Comparison of ENCODE assay signal across 9 cellular contexts in the genomic region with DNA sequence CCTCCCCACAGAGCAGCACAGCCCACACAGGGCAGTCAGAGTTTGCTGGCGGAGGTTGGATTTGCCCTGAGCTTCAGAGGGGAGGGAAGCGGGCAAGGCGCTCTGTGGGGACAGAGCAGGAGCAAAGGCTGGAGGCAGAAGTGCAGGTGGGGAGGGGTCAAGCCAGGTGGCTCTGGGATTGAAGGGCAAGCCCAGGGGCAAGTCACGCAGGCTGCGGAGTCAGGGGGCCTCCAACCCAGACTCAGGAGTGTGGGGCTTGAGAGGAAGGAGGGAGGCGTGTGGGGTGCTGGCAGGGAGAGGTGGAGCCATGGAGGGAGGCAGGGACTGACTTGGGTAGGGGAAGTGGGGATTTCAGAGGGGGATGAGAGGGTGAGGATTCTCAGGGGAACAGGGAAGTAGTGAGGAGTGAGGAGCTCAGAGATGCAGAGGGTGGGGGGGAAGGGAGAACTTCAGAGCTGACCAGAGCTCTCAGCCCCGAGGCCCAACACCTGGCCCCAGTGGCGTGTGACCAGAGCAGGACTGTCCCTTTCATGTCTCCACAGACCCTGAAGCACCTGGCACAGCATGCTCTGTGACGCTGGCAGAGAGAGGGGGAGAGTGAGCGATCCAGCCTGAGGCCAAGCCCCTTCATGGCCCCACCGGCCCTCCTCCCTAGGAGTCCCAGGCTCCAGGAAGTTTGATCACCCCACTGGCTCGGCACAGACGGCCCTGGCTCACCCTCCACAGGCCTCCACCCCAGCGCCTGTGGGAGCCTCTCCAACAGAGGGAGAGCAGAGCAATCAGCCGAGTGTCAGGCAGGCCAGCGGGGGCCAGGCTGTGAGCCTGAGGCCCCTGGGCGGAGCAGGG. TPM values are rescaled to one million over a fixed set of nuclear protein-coding genes. Genes with fewer than 3 reads are reported as not detected.
A peak's percentile ranks its signal among the peaks of the same experiment; 100 is the strongest.
DNase-seq lines count a peak whose midpoint lies in the region; ATAC-seq, FAIRE-seq and TF ChIP-seq lines count a peak whose summit lies in the region.
"Had no signal": no experiment of that assay in that cellular context is flagged by ENCODE, and none has a peak within 500 bp of the region (broad histone marks: within the 10 kb centered on the region; RNA-seq: fewer than 3 reads in every experiment).

No MANE protein-coding gene starts in this region.

- H3K36me3 ChIP-seq in lower lobe of right lung (peaks cover 3% of the 10 kb centered on the region), tibial artery (peaks cover 0 to 3% (median 0%) of the 10 kb centered on the region in 3 donors)

- ATAC-seq in stimulated activated naive CD8-positive, alpha-beta T cell treated with anti-CD3 and anti-CD28 coated beads, Interleukin-15, Interleukin-2, amounts not matched to agents 100 U/mL and 50 U/mL, for 24 hours = no peak
- peak; percentile 41 to 53 for ATAC-seq in lower lobe of right lung

- FAIRE-seq in urothelium cell line (lab: Jason Lieb, UNC) = no peak

- DNase-seq in stimulated activated naive CD8-positive, alpha-beta T cell treated with anti-CD3 and anti-CD28 coated beads, Interleukin-15, Interleukin-2, amounts not matched to agents 100 U/mL and 50 U/mL, for 24 hours = no peak
- no peak for DNase-seq in activated naive CD8-positive, alpha-beta T cell treated with anti-CD3 and anti-CD28 coated beads for 36 hours
- no peak for DNase-seq in lower lobe of right lung
- no peak for DNase-seq in urothelium cell line (ENCODE audit: low spot score)
- no peak for DNase-seq in tibial artery
- DNase-seq in hepatic stellate cell (ENCODE audit: low spot score) = no peak
- DNase-seq in cerebellar nuclear complex (lab: John Stamatoyannopoulos, UW) = no peak
- DNase-seq: C1 segment of cervical spinal cord had no signal

- TF ChIP-seq CTCF in lower lobe of right lung (IDR thresholded peaks at IDR 0.05) (no peak), tibial artery (IDR thresholded peaks at IDR 0.05) (no peak)

- H3K27ac ChIP-seq in lower lobe of right lung = peak overlapping the region; percentile 84
- no peak overlapping the region for H3K27ac ChIP-seq in tibial artery

- peaks cover 75% of the 10 kb centered on the region for H3K4me1 Mint-ChIP-seq in stimulated activated naive CD8-positive, alpha-beta T cell treated with anti-CD3 and anti-CD28 coated beads, Interleukin-15, Interleukin-2, amounts not matched to agents 100 ng/mL and 50 ng/mL, for 24 hours (ENCODE audit: low read depth)
- peaks cover 61% of the 10 kb centered on the region for H3K4me1 Mint-ChIP-seq in activated naive CD8-positive, alpha-beta T cell treated with anti-CD3 and anti-CD28 coated beads for 36 hours

- H3K27me3 Mint-ChIP-seq in stimulated activated naive CD8-positive, alpha-beta T cell treated with anti-CD3 and anti-CD28 coated beads, Interleukin-15, Interleukin-2, amounts not matched to agents 100 ng/mL and 50 ng/mL, for 24 hours = no peaks in the 10 kb centered on the region
- no peaks in the 10 kb centered on the region for H3K27me3 Mint-ChIP-seq in activated naive CD8-positive, alpha-beta T cell treated with anti-CD3 and anti-CD28 coated beads for 36 hours

- no peak overlapping the region for H3K4me3 Mint-ChIP-seq in stimulated activated naive CD8-positive, alpha-beta T cell treated with anti-CD3 and anti-CD28 coated beads, Interleukin-15, Interleukin-2, amounts not matched to agents 100 ng/mL and 50 ng/mL, for 24 hours
- H3K4me3 Mint-ChIP-seq in activated naive CD8-positive, alpha-beta T cell treated with anti-CD3 and anti-CD28 coated beads for 36 hours = peak overlapping the region; percentile 62

- H3K4me3 ChIP-seq in lower lobe of right lung (no peak overlapping the region), tibial artery (no peak overlapping the region)

- H3K27me3 ChIP-seq in lower lobe of right lung (ENCODE audit: low read depth) (no peaks in the 10 kb centered on the region), tibial artery (no peaks in the 10 kb centered on the region)

- H3K36me3 Mint-ChIP-seq in stimulated activated naive CD8-positive, alpha-beta T cell treated with anti-CD3 and anti-CD28 coated beads, Interleukin-15, Interleukin-2, amounts not matched to agents 100 ng/mL and 50 ng/mL, for 24 hours (ENCODE audit: low read depth) = peaks cover 12% of the 10 kb centered on the region
- peaks cover 20% of the 10 kb centered on the region for H3K36me3 Mint-ChIP-seq in activated naive CD8-positive, alpha-beta T cell treated with anti-CD3 and anti-CD28 coated beads for 36 hours

- intact Hi-C loops in lower lobe of right lung (cut with DNase I) (no loop called here), tibial artery (cut with DNase I; ENCODE audit: low total_unique reads) (no loop called here)

- H3K9me3 Mint-ChIP-seq in stimulated activated naive CD8-positive, alpha-beta T cell treated with anti-CD3 and anti-CD28 coated beads, Interleukin-15, Interleukin-2, amounts not matched to agents 100 ng/mL and 50 ng/mL, for 24 hours = no peaks in the 10 kb centered on the region
- no peaks in the 10 kb centered on the region for H3K9me3 Mint-ChIP-seq in activated naive CD8-positive, alpha-beta T cell treated with anti-CD3 and anti-CD28 coated beads for 36 hours

- H3K9me3 ChIP-seq in lower lobe of right lung = no peaks in the 10 kb centered on the region
- no peaks in the 10 kb centered on the region for H3K9me3 ChIP-seq in tibial artery

- H3K4me1 ChIP-seq in lower lobe of right lung = peaks cover 64% of the 10 kb centered on the region
- peaks cover 0 to 9% (median under 1%) of the 10 kb centered on the region in 4 donors for H3K4me1 ChIP-seq in tibial artery

- peak overlapping the region; percentile 99 for H3K27ac Mint-ChIP-seq in stimulated activated naive CD8-positive, alpha-beta T cell treated with anti-CD3 and anti-CD28 coated beads, Interleukin-15, Interleukin-2, amounts not matched to agents 100 ng/mL and 50 ng/mL, for 24 hours
- H3K27ac Mint-ChIP-seq in activated naive CD8-positive, alpha-beta T cell treated with anti-CD3 and anti-CD28 coated beads for 36 hours = peak overlapping the region; percentile 97

RNA-seq across cellular contexts. Expression of a gene that starts 10.8 kb away (rescaled TPM):
- total RNA-seq in activated naive CD8-positive, alpha-beta T cell treated with anti-CD3 and anti-CD28 coated beads for 36 hours = 100 to 1,000 TPM; 292 to 295 TPM
- 204 TPM for total RNA-seq in lower lobe of right lung

RNA-seq across cellular contexts. Expression of a gene that starts 15.8 kb away (rescaled TPM):
- 10 to 100 TPM; 30.5 to 31.7 TPM for total RNA-seq in activated naive CD8-positive, alpha-beta T cell treated with anti-CD3 and anti-CD28 coated beads for 36 hours
- total RNA-seq in lower lobe of right lung = 65.1 TPM

RNA-seq across cellular contexts. Expression of a gene that starts 27.1 kb away (rescaled TPM):
- 100 to 1,000 TPM; 263 to 278 TPM for total RNA-seq in activated naive CD8-positive, alpha-beta T cell treated with anti-CD3 and anti-CD28 coated beads for 36 hours
- total RNA-seq in lower lobe of right lung = 541 TPM

RNA-seq across cellular contexts. Expression of a gene that starts 56.6 kb away (rescaled TPM):
- 10 to 100 TPM; 28.1 to 29.6 TPM for total RNA-seq in activated naive CD8-positive, alpha-beta T cell treated with anti-CD3 and anti-CD28 coated beads for 36 hours
- total RNA-seq in lower lobe of right lung = 10.2 TPM
